In genomic region chr9:81083821-81084512, GRCh38 we compare ENCODE assay signal across 11 cellular contexts.
DNase-seq lines count a peak whose midpoint lies in the region; ATAC-seq and TF ChIP-seq lines count a peak whose summit lies in the region.
"Had no signal": no experiment of that assay in that cellular context is flagged by ENCODE, and none has a peak within 500 bp of the region (broad histone marks: within the 10 kb centered on the region; RNA-seq: fewer than 3 reads in every experiment).

No MANE protein-coding gene starts in this region.

- H3K4me1 ChIP-seq in SK-N-SH (ENCODE audit: control insufficient read depth in 1 of 2, insufficient read depth in 2 of 2, low read depth in 1 of 2, low read length in 1 of 2), result no peaks in the 10 kb centered on the region; a peak in 1 of 4 replicates
- no peaks in the 10 kb centered on the region for H3K4me1 ChIP-seq in CD4-positive, alpha-beta memory T cell (ENCODE audit: insufficient read depth, low read length)

- intact Hi-C loops in CD4-positive, alpha-beta memory T cell (cut with micrococcal nuclease), result no loop called here

- no peaks in the 10 kb centered on the region for H3K9me2 ChIP-seq in SK-N-SH

- DNase-seq in GM03348 (ENCODE audit: low spot score), result peak; percentile 4
- DNase-seq in SK-N-SH, result peak; percentile 1
- peak; percentile 60 for DNase-seq in kidney glomerular epithelial cell (lab: John Stamatoyannopoulos, UW)
- no peak for DNase-seq in caudate nucleus (lab: John Stamatoyannopoulos, UW)
- DNase-seq in NCI-H446 treated with DMSO at 0.1 percent for 48 hours (lab: John Stamatoyannopoulos, UW), result no peak
- DNase-seq in CD4-positive, alpha-beta memory T cell, result no peak
- no peak for DNase-seq in NCI-H2029 treated with DMSO at 0.1 percent for 48 hours (lab: John Stamatoyannopoulos, UW)
- DNase-seq: activated CD4-positive, alpha-beta T cell treated with anti-CD3 and anti-CD28 coated beads for 48 hours; activated naive CD8-positive, alpha-beta T cell treated with anti-CD3 and anti-CD28 coated beads, Interleukin-2, amount 10 ng/mL, durations not matched to agents 7 days and 5 days had no signal

- no peaks in the 10 kb centered on the region for H3K79me2 ChIP-seq in SK-N-SH (ENCODE audit: insufficient read depth)

- no peaks in the 10 kb centered on the region for H3K36me3 Mint-ChIP-seq in CD4-positive, alpha-beta memory T cell
- H3K36me3 Mint-ChIP-seq: activated naive CD8-positive, alpha-beta T cell treated with anti-CD3 and anti-CD28 coated beads, Interleukin-2, amount 10 ng/mL, durations not matched to agents 7 days and 5 days had no signal

- H3K4me3 ChIP-seq in SK-N-SH (ENCODE audit: low read depth in 2 of 2, low read length in 1 of 2), result no peak overlapping the region
- H3K4me3 ChIP-seq in CD4-positive, alpha-beta memory T cell (ENCODE audit: low read length in 2 of 2), result no peak overlapping the region

- H3K36me3 ChIP-seq in SK-N-SH (replicated peaks in 1 of 2; ENCODE audit: control insufficient read depth in 1 of 2, insufficient read depth in 2 of 2, low read length in 1 of 2), result no peaks in the 10 kb centered on the region
- no peaks in the 10 kb centered on the region for H3K36me3 ChIP-seq in CD4-positive, alpha-beta memory T cell (ENCODE audit: insufficient read depth, low read length)

- no peak for TF ChIP-seq EP300 in SK-N-SH (IDR thresholded peaks at IDR 0.05; ENCODE audit: borderline replicate concordance in 1 of 2, low read depth in 1 of 2, low read length in 1 of 2)

- no peak overlapping the region for H2AFZ ChIP-seq in SK-N-SH (ENCODE audit: low read depth)

- peaks cover 0 to 1% (median 0%) of the 10 kb centered on the region in 4 donors for H3K4me1 Mint-ChIP-seq in CD4-positive, alpha-beta memory T cell
- H3K4me1 Mint-ChIP-seq: activated naive CD8-positive, alpha-beta T cell treated with anti-CD3 and anti-CD28 coated beads, Interleukin-2, amount 10 ng/mL, durations not matched to agents 7 days and 5 days had no signal

- no peaks in the 10 kb centered on the region for H4K20me1 ChIP-seq in SK-N-SH (ENCODE audit: insufficient read depth)

- H3K4me3 Mint-ChIP-seq in CD4-positive, alpha-beta memory T cell, result no peak overlapping the region
- H3K4me3 Mint-ChIP-seq: activated naive CD8-positive, alpha-beta T cell treated with anti-CD3 and anti-CD28 coated beads, Interleukin-2, amount 10 ng/mL, durations not matched to agents 7 days and 5 days had no signal

- no peaks in the 10 kb centered on the region for H3K27me3 ChIP-seq in SK-N-SH (ENCODE audit: insufficient read depth)
- H3K27me3 ChIP-seq in CD4-positive, alpha-beta memory T cell (ENCODE audit: insufficient read depth, low read length), result no peaks in the 10 kb centered on the region

- TF ChIP-seq RAD21 in SK-N-SH (IDR thresholded peaks at IDR 0.05; ENCODE audit: low read length), result no peak

- H3K9me3 ChIP-seq in SK-N-SH, result no peaks in the 10 kb centered on the region
- H3K9me3 ChIP-seq in CD4-positive, alpha-beta memory T cell (ENCODE audit: control insufficient read depth in 1 of 2, low read length in 2 of 2), result no peaks in the 10 kb centered on the region

- H3K27ac Mint-ChIP-seq in CD4-positive, alpha-beta memory T cell, result no peak overlapping the region
- H3K27ac Mint-ChIP-seq: activated naive CD8-positive, alpha-beta T cell treated with anti-CD3 and anti-CD28 coated beads, Interleukin-2, amount 10 ng/mL, durations not matched to agents 7 days and 5 days had no signal

- no peak for TF ChIP-seq CTCF in SK-N-SH (IDR thresholded peaks at IDR 0.05)

- H3K27me3 Mint-ChIP-seq in CD4-positive, alpha-beta memory T cell, result no peaks in the 10 kb centered on the region
- H3K27me3 Mint-ChIP-seq: activated naive CD8-positive, alpha-beta T cell treated with anti-CD3 and anti-CD28 coated beads, Interleukin-2, amount 10 ng/mL, durations not matched to agents 7 days and 5 days had no signal

- peak overlapping the region; percentile 29 for H3K4me2 ChIP-seq in SK-N-SH

- POLR2A ChIA-PET in SK-N-SH (lab: Yijun Ruan, JAX), result no interaction called here
- POLR2A ChIA-PET in CD4-positive, alpha-beta memory T cell (lab: Charles Lee; ENCODE audit: partially characterized antibody), result no interaction called here

- H3K27ac ChIP-seq in SK-N-SH (ENCODE audit: low read depth in 2 of 2, low read length in 1 of 2) (peak overlapping the region in 1 of 2 experiments; percentile 44; a peak in 1 of 4 replicates), caudate nucleus (ENCODE audit: low read depth, low read length) (no peak overlapping the region)
- H3K27ac ChIP-seq in CD4-positive, alpha-beta memory T cell (ENCODE audit: low read depth, low read length), result no peak overlapping the region

- CTCF ChIA-PET in SK-N-SH (lab: Yijun Ruan, JAX), result interaction anchor here (1.2 to 1.3 kb wide), 2 partner anchors 20 to 22 kb away, joined by 3 to 5 read pairs; no protein-coding TSS in a partner anchor
- CTCF ChIA-PET in CD4-positive, alpha-beta memory T cell (lab: Charles Lee; ENCODE audit: partially characterized antibody), result no interaction called here

- peak; percentile 64 for ATAC-seq in HG02642 (IDR thresholded peaks at IDR 0.05; ENCODE audit: poor library complexity, unreplicated experiment)
- ATAC-seq: sciatic nerve had no signal

- H3F3A ChIP-seq in SK-N-SH (replicated peaks; ENCODE audit: insufficient read depth), result peaks cover 6% of the 10 kb centered on the region

- WGBS in SK-N-SH (ENCODE audit: low lambda C conversion rate), result 53% methylated on average over 3 of the region's 3 CpGs

- H3K9ac ChIP-seq in SK-N-SH, result 0 out of 2 replicates have a peak overlapping the region, but pooled peaks have one; percentile 24

- peaks cover 0 to 15% (median 5%) of the 10 kb centered on the region in 8 donors for H3K9me3 Mint-ChIP-seq in CD4-positive, alpha-beta memory T cell
- H3K9me3 Mint-ChIP-seq: activated naive CD8-positive, alpha-beta T cell treated with anti-CD3 and anti-CD28 coated beads, Interleukin-2, amount 10 ng/mL, durations not matched to agents 7 days and 5 days had no signal

TF ChIP-seq in SK-N-SH, 30 proteins besides CTCF, POLR2A, EP300 and RAD21:
- TF ChIP-seq GABPA (IDR thresholded peaks at IDR 0.05; ENCODE audit: low read depth), result no peak
- TF ChIP-seq TCF12 (IDR thresholded peaks at IDR 0.05), result no peak; the same call in 1 of the 2 replicates
- peak; percentile 68 for TF ChIP-seq MEF2A (IDR thresholded peaks at IDR 0.05; ENCODE audit: borderline replicate concordance, low read depth)
- no peak for TF ChIP-seq GATA2 (CRISPR knock-in tag; IDR thresholded peaks at IDR 0.05)
- peak; percentile 43; the same call in 1 of the 2 replicates for TF ChIP-seq FOSL2 (IDR thresholded peaks at IDR 0.05; ENCODE audit: borderline replicate concordance, low read depth)
- no peak for TF ChIP-seq USF2 (IDR thresholded peaks at IDR 0.05; ENCODE audit: borderline replicate concordance, low read depth, low read length)
- TF ChIP-seq MXI1 (IDR thresholded peaks at IDR 0.05; ENCODE audit: low read depth, low read length), result no peak
- TF ChIP-seq NFIC (IDR thresholded peaks at IDR 0.05; ENCODE audit: borderline replicate concordance), result no peak; the same call in 1 of the 2 replicates
- TF ChIP-seq SIN3A (IDR thresholded peaks at IDR 0.05; ENCODE audit: borderline replicate concordance, low read depth, low read length), result no peak
- no peak for TF ChIP-seq ELF1 (IDR thresholded peaks at IDR 0.05)
- TF ChIP-seq YY1 (IDR thresholded peaks at IDR 0.05; ENCODE audit: low read depth), result no peak
- no peak for TF ChIP-seq CHD2 (IDR thresholded peaks at IDR 0.05; ENCODE audit: low read length, partially characterized antibody)
- no peak for TF ChIP-seq USF1 (IDR thresholded peaks at IDR 0.05; ENCODE audit: borderline replicate concordance, low read depth)
- peak; percentile 44; the same call in 1 of the 2 replicates for TF ChIP-seq JUND (IDR thresholded peaks at IDR 0.05)
- TF ChIP-seq TAF1 (IDR thresholded peaks at IDR 0.05; ENCODE audit: borderline replicate concordance, low read depth, low read length), result no peak
- TF ChIP-seq RFX5 (IDR thresholded peaks at IDR 0.05; ENCODE audit: low read length), result no peak
- no peak for TF ChIP-seq MAX (IDR thresholded peaks at IDR 0.05; ENCODE audit: low read depth)
TF ChIP-seq in SK-N-SH: peak in this region for 3.

Comparison
In these comparisons a context has a peak if more than half of its experiments do, and no peak if none do; other contexts are left out.
1. DNase-seq: peak in GM03348 (single experiment), SK-N-SH (single experiment) and kidney glomerular epithelial cell (single experiment); none in caudate nucleus (0 of 61), NCI-H446 treated with DMSO at 0.1 percent for 48 hours (single experiment), CD4-positive, alpha-beta memory T cell (0 of 5) and NCI-H2029 treated with DMSO at 0.1 percent for 48 hours (single experiment).